1 cellular context compared by ENCODE assay signal in genomic region chr19:16996838-16997490, GRCh38. TPM values are rescaled to one million over a fixed set of nuclear protein-coding genes. Genes with fewer than 3 reads are reported as not detected.
"Had no signal": no experiment of that assay in that cellular context is flagged by ENCODE, and none has a peak within 500 bp of the region (broad histone marks: within the 10 kb centered on the region; RNA-seq: fewer than 3 reads in every experiment).

No MANE protein-coding gene starts in this region.

RNA-seq across cellular contexts. Expression of gene CPAMD8, which starts 29.6 kb away (rescaled TPM):
- total RNA-seq: myocyte had no signal
